In genomic region chr2:231575612-231576256, GRCh38 we compare ENCODE assay signal across 21 cellular contexts. TPM values are rescaled to one million over a fixed set of nuclear protein-coding genes. Genes with fewer than 3 reads are reported as not detected.
"Had no signal": no experiment of that assay in that cellular context is flagged by ENCODE, and none has a peak within 500 bp of the region (broad histone marks: within the 10 kb centered on the region; RNA-seq: fewer than 3 reads in every experiment).

No MANE protein-coding gene starts in this region.

- DNase-seq: activated B cell treated with CpG ODN at 0.5 μM for 24 hours; activated CD4-positive, alpha-beta T cell treated with anti-CD3 and anti-CD28 coated beads, Interleukin-2, amount 10 ng/mL, durations not matched to agents 24 days and 14 days; activated CD8-positive, alpha-beta memory T cell treated with anti-CD3 and anti-CD28 coated beads for 24 hours; activated naive CD4-positive, alpha-beta T cell treated with Interleukin-2 at 50 U/mL for 16 hours; kidney glomerular epithelial cell; midbrain; naive B cell; psoas muscle; spleen; stimulated activated CD4-positive, alpha-beta T cell treated with anti-CD3 and anti-CD28 coated beads, Interleukin-2, amount 100 ng/mL, for 24 hours; stimulated activated naive CD4-positive, alpha-beta T cell; T-helper 17 cell had no signal

- H3K27me3 ChIP-seq: cardiac muscle cell, heart left ventricle, spleen had no signal

- H3K27me3 Mint-ChIP-seq: activated B cell treated with CpG ODN at 0.5 μM for 24 hours, T-helper 17 cell had no signal

- H3K27ac ChIP-seq: cardiac muscle cell, heart left ventricle, psoas muscle, spleen had no signal

- H3K27ac Mint-ChIP-seq: activated B cell treated with CpG ODN at 0.5 μM for 24 hours; activated CD4-positive, alpha-beta T cell treated with anti-CD3 and anti-CD28 coated beads, Interleukin-2, amount 10 ng/mL, durations not matched to agents 24 days and 14 days; naive B cell; T-helper 17 cell had no signal

- H3K4me1 Mint-ChIP-seq: activated B cell treated with CpG ODN at 0.5 μM for 24 hours; activated CD4-positive, alpha-beta T cell treated with anti-CD3 and anti-CD28 coated beads, Interleukin-2, amount 10 ng/mL, durations not matched to agents 24 days and 14 days; naive B cell had no signal

- H3K9me3 ChIP-seq: heart left ventricle, psoas muscle, spleen had no signal

- H3K4me1 ChIP-seq: heart left ventricle, psoas muscle, spleen had no signal

- H3K4me3 Mint-ChIP-seq: activated B cell treated with CpG ODN at 0.5 μM for 24 hours; activated CD4-positive, alpha-beta T cell treated with anti-CD3 and anti-CD28 coated beads, Interleukin-2, amount 10 ng/mL, durations not matched to agents 24 days and 14 days; naive B cell; T-helper 17 cell had no signal

- H3K36me3 ChIP-seq: cardiac muscle cell, heart left ventricle, spleen had no signal

- H3K4me3 ChIP-seq: cardiac muscle cell, heart left ventricle, psoas muscle, spleen had no signal

- ATAC-seq: heart left ventricle, psoas muscle, sciatic nerve, T-helper 17 cell had no signal

RNA-seq across cellular contexts. Expression of gene TEX44, which starts 16.9 kb away (rescaled TPM):
- total RNA-seq: activated B cell treated with CpG ODN at 0.5 μM for 24 hours; activated CD4-positive, alpha-beta T cell treated with anti-CD3 and anti-CD28 coated beads, Interleukin-2, amount 10 ng/mL, durations not matched to agents 24 days and 14 days; cardiac muscle cell; endothelial cell of umbilical vein; fibroblast of lung; frontal cortex; heart left ventricle; lower leg skin; omental fat pad; psoas muscle; sciatic nerve; spleen; T-helper 17 cell; temporal lobe had no signal
- polyA plus RNA-seq: cardiac muscle cell, endothelial cell of umbilical vein, fibroblast of lung, heart left ventricle, psoas muscle, spleen had no signal

RNA-seq across cellular contexts. Expression of gene NMUR1, which starts 45.5 kb away (rescaled TPM):
- total RNA-seq: activated B cell treated with CpG ODN at 0.5 μM for 24 hours; activated CD4-positive, alpha-beta T cell treated with anti-CD3 and anti-CD28 coated beads, Interleukin-2, amount 10 ng/mL, durations not matched to agents 24 days and 14 days; endothelial cell of umbilical vein had no signal
- polyA plus RNA-seq: cardiac muscle cell, endothelial cell of umbilical vein had no signal
